14 cellular contexts compared by ENCODE assay signal in the genomic region with DNA sequence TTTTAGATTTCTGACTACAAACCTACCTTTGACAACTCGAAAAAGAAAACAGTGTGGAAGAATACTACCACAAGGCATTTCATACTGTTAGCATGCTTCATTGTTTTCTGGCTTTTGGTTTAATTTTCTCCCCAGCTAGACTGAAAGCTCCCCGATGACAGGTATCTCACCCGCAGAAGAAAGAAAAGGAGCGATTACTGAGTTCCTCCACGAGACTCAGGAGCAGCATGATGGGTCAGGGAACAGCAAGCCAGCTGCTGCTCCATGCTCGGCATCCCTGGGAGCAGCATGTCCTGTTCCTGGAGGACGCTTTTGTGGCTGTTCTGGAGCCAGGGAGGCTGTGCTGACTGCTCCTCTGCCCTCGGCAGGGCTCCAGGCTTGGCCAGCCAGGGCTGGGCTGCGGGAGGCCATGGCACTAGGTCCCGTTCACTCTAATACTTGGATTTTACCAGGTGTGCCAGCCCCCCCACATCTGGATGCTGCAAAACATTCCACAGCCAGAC.
A peak's percentile ranks its signal among the peaks of the same experiment; 100 is the strongest.
DNase-seq lines count a peak whose midpoint lies in the region; ATAC-seq and TF ChIP-seq lines count a peak whose summit lies in the region.
"Had no signal": no experiment of that assay in that cellular context is flagged by ENCODE, and none has a peak within 500 bp of the region (broad histone marks: within the 10 kb centered on the region; RNA-seq: fewer than 3 reads in every experiment).

No MANE protein-coding gene starts in this region.

- no peaks in the 10 kb centered on the region for H3K79me2 ChIP-seq in neural progenitor cell (ENCODE audit: low read depth)

- peak overlapping the region; percentile 80 to 93 (median 84) for H3K4me2 ChIP-seq in BLaER1 treated with 17β-estradiol and CSF1 and Interleukin-3, amounts not matched to agents 10 nM and 100 nM
- peak overlapping the region; percentile 42 for H3K4me2 ChIP-seq in neural progenitor cell

- POLR2A ChIA-PET in activated CD8-positive, alpha-beta T cell treated with anti-CD3 and anti-CD28 coated beads, Interleukin-2, amount 10 ng/mL, durations not matched to agents 7 days and 5 days (lab: Charles Lee) = no interaction called here

- H3K36me3 Mint-ChIP-seq in activated CD8-positive, alpha-beta T cell treated with anti-CD3 and anti-CD28 coated beads, Interleukin-2, amount 10 ng/mL, durations not matched to agents 7 days and 5 days (ENCODE audit: low read depth) = peaks cover 2% of the 10 kb centered on the region
- peaks cover 3% of the 10 kb centered on the region for H3K36me3 Mint-ChIP-seq in neural progenitor cell

- H3K27ac ChIP-seq in BLaER1 treated with 17β-estradiol and CSF1 and Interleukin-3, amounts not matched to agents 10 nM and 100 nM = peak overlapping the region in 6 of 11 experiments; percentile 15 to 37 (median 22); a peak in 5 of 22 replicates
- H3K27ac ChIP-seq in heart left ventricle = peak overlapping the region; percentile 20 to 86 (median 82)
- H3K27ac ChIP-seq in neural progenitor cell = no peak overlapping the region
- peak overlapping the region in 1 of 4 donors; percentile 8 for H3K27ac ChIP-seq in tibial nerve
- H3K27ac ChIP-seq: SK-N-MC had no signal

- peak overlapping the region in 9 of 11 experiments; percentile 16 to 63 (median 38); a peak in 14 of 22 replicates for H3K9ac ChIP-seq in BLaER1 treated with 17β-estradiol and CSF1 and Interleukin-3, amounts not matched to agents 10 nM and 100 nM
- H3K9ac ChIP-seq in neural progenitor cell = no peak overlapping the region

- TF ChIP-seq CTCF in heart left ventricle (IDR thresholded peaks at IDR 0.05) (no peak), neural progenitor cell (IDR thresholded peaks at IDR 0.05) (no peak), tibial nerve (IDR thresholded peaks at IDR 0.05) (no peak)

- no peak overlapping the region for H3K4me3 Mint-ChIP-seq in activated CD8-positive, alpha-beta T cell treated with anti-CD3 and anti-CD28 coated beads, Interleukin-2, amount 10 ng/mL, durations not matched to agents 7 days and 5 days
- no peak overlapping the region for H3K4me3 Mint-ChIP-seq in neural progenitor cell
- H3K4me3 Mint-ChIP-seq: activated CD4-positive, alpha-beta memory T cell treated with anti-CD3 and anti-CD28 coated beads for 36 hours had no signal

- TF ChIP-seq EP300 in tibial nerve (IDR thresholded peaks at IDR 0.05) = peak in 1 of 2 donors; percentile 24

- no peak for DNase-seq in activated CD8-positive, alpha-beta T cell treated with anti-CD3 and anti-CD28 coated beads, Interleukin-2, amount 10 ng/mL, durations not matched to agents 7 days and 5 days
- DNase-seq in heart left ventricle = peak in 1 of 5 donors; percentile 67
- DNase-seq in neural progenitor cell (ENCODE audit: low spot score) = no peak
- DNase-seq in tibial nerve (ENCODE audit: low spot score in 2 of 2) = no peak
- DNase-seq in DMS53 (lab: John Stamatoyannopoulos, UW) = no peak
- DNase-seq in SK-N-DZ (ENCODE audit: low spot score) = no peak
- DNase-seq: activated CD4-positive, alpha-beta memory T cell treated with anti-CD3 and anti-CD28 coated beads for 36 hours; activated effector memory CD4-positive, alpha-beta T cell treated with Interleukin-2 at 50 U/mL for 16 hours; NCI-H2227 treated with DMSO at 0.1 percent for 48 hours; retina; stimulated activated CD4-positive, alpha-beta T cell treated with anti-CD3 and anti-CD28 coated beads, Interleukin-4, amount 100 ng/mL, for 24 hours had no signal

- no peaks in the 10 kb centered on the region for H3K27me3 Mint-ChIP-seq in activated CD8-positive, alpha-beta T cell treated with anti-CD3 and anti-CD28 coated beads, Interleukin-2, amount 10 ng/mL, durations not matched to agents 7 days and 5 days (ENCODE audit: low read depth)
- H3K27me3 Mint-ChIP-seq in neural progenitor cell (ENCODE audit: insufficient read depth, low read depth) = peaks cover 28% of the 10 kb centered on the region
- H3K27me3 Mint-ChIP-seq: activated CD4-positive, alpha-beta memory T cell treated with anti-CD3 and anti-CD28 coated beads for 36 hours had no signal

- peaks cover 17% of the 10 kb centered on the region for H3K4me1 Mint-ChIP-seq in activated CD8-positive, alpha-beta T cell treated with anti-CD3 and anti-CD28 coated beads, Interleukin-2, amount 10 ng/mL, durations not matched to agents 7 days and 5 days (ENCODE audit: low read depth)
- peaks cover 51% of the 10 kb centered on the region for H3K4me1 Mint-ChIP-seq in neural progenitor cell

- H3K27ac Mint-ChIP-seq in activated CD8-positive, alpha-beta T cell treated with anti-CD3 and anti-CD28 coated beads, Interleukin-2, amount 10 ng/mL, durations not matched to agents 7 days and 5 days = peak overlapping the region; percentile 3
- H3K27ac Mint-ChIP-seq in neural progenitor cell = peak overlapping the region; percentile 8
- H3K27ac Mint-ChIP-seq: activated CD4-positive, alpha-beta memory T cell treated with anti-CD3 and anti-CD28 coated beads for 36 hours had no signal

- WGBS in heart left ventricle, 4 donors = 17 to 30% (median 24%) methylated on average over 10 of the region's 10 CpGs
- WGBS in tibial nerve, 2 donors = 42 to 52% methylated on average over 10 of the region's 10 CpGs

- H3K9me3 ChIP-seq in BLaER1 treated with 17β-estradiol and CSF1 and Interleukin-3, amounts not matched to agents 10 nM and 100 nM (replicated peaks in 1 of 11) = peaks cover 0 to 15% (median 11%) of the 10 kb centered on the region in 11 experiments; a peak in 18 of 22 replicates
- H3K9me3 ChIP-seq in heart left ventricle = no peaks in the 10 kb centered on the region
- no peaks in the 10 kb centered on the region for H3K9me3 ChIP-seq in neural progenitor cell (ENCODE audit: low read depth)
- H3K9me3 ChIP-seq in tibial nerve = no peaks in the 10 kb centered on the region

- CTCF ChIA-PET in activated CD8-positive, alpha-beta T cell treated with anti-CD3 and anti-CD28 coated beads, Interleukin-2, amount 10 ng/mL, durations not matched to agents 7 days and 5 days (lab: Charles Lee) = interaction anchor here (0.6 to 1.0 kb wide), 2 partner anchors 13 to 167 kb away, joined by 3 to 4 read pairs; no protein-coding TSS in a partner anchor

- peaks cover 0 to 5% (median 0%) of the 10 kb centered on the region in 11 experiments; a peak in 1 of 22 replicates for H3K36me3 ChIP-seq in BLaER1 treated with 17β-estradiol and CSF1 and Interleukin-3, amounts not matched to agents 10 nM and 100 nM
- H3K36me3 ChIP-seq in heart left ventricle = no peaks in the 10 kb centered on the region
- no peaks in the 10 kb centered on the region for H3K36me3 ChIP-seq in neural progenitor cell
- no peaks in the 10 kb centered on the region for H3K36me3 ChIP-seq in tibial nerve

- no peaks in the 10 kb centered on the region; a peak in 1 of 22 replicates for H4K20me1 ChIP-seq in BLaER1 treated with 17β-estradiol and CSF1 and Interleukin-3, amounts not matched to agents 10 nM and 100 nM
- H4K20me1 ChIP-seq in neural progenitor cell (ENCODE audit: low read depth) = no peaks in the 10 kb centered on the region

- peaks cover 37 to 52% (median 43%) of the 10 kb centered on the region in 10 experiments for H3K4me1 ChIP-seq in BLaER1 treated with 17β-estradiol and CSF1 and Interleukin-3, amounts not matched to agents 10 nM and 100 nM
- H3K4me1 ChIP-seq in heart left ventricle (peaks cover 4 to 41% (median 29%) of the 10 kb centered on the region in 12 donors), neural progenitor cell (peaks cover 32% of the 10 kb centered on the region), tibial nerve (peaks cover 0 to 30% (median 7%) of the 10 kb centered on the region in 4 donors)

- no peak for TF ChIP-seq POLR2A in heart left ventricle (IDR thresholded peaks at IDR 0.05)
- no peak for TF ChIP-seq POLR2A in tibial nerve (IDR thresholded peaks at IDR 0.05)

- ATAC-seq in activated CD8-positive, alpha-beta T cell treated with anti-CD3 and anti-CD28 coated beads, Interleukin-2, amount 10 ng/mL, durations not matched to agents 7 days and 5 days = no peak
- peak; percentile 44 to 79 (median 49) for ATAC-seq in heart left ventricle
- ATAC-seq in GM19397 (IDR thresholded peaks at IDR 0.05; ENCODE audit: unreplicated experiment) = no peak

- intact Hi-C loops in heart left ventricle (cut with DNase I) = no loop called here

- H2AFZ ChIP-seq in neural progenitor cell (replicated peaks) = peak overlapping the region; percentile 68

- H3K9me3 Mint-ChIP-seq in activated CD8-positive, alpha-beta T cell treated with anti-CD3 and anti-CD28 coated beads, Interleukin-2, amount 10 ng/mL, durations not matched to agents 7 days and 5 days (ENCODE audit: insufficient read depth) = no peaks in the 10 kb centered on the region
- peaks cover 7% of the 10 kb centered on the region for H3K9me3 Mint-ChIP-seq in neural progenitor cell
- H3K9me3 Mint-ChIP-seq: activated CD4-positive, alpha-beta memory T cell treated with anti-CD3 and anti-CD28 coated beads for 36 hours had no signal

- H3K27me3 ChIP-seq in BLaER1 treated with 17β-estradiol and CSF1 and Interleukin-3, amounts not matched to agents 10 nM and 100 nM = no peaks in the 10 kb centered on the region
- no peaks in the 10 kb centered on the region for H3K27me3 ChIP-seq in heart left ventricle
- H3K27me3 ChIP-seq in neural progenitor cell = no peaks in the 10 kb centered on the region
- no peaks in the 10 kb centered on the region for H3K27me3 ChIP-seq in tibial nerve

- peaks cover 25% of the 10 kb centered on the region for H3F3A ChIP-seq in neural progenitor cell (ENCODE audit: low read depth)

- peak overlapping the region in 2 of 10 experiments; percentile 16 to 21; a peak in 2 of 20 replicates for H3K4me3 ChIP-seq in BLaER1 treated with 17β-estradiol and CSF1 and Interleukin-3, amounts not matched to agents 10 nM and 100 nM
- no peak overlapping the region for H3K4me3 ChIP-seq in heart left ventricle
- no peak overlapping the region for H3K4me3 ChIP-seq in neural progenitor cell
- no peak overlapping the region for H3K4me3 ChIP-seq in tibial nerve
- H3K4me3 ChIP-seq: SK-N-MC had no signal

Comparison
In these comparisons a context has a peak if more than half of its experiments do, and no peak if none do; other contexts are left out.
1. ATAC-seq: peak in heart left ventricle (4 of 4); none in activated CD8-positive, alpha-beta T cell treated with anti-CD3 and anti-CD28 coated beads, Interleukin-2, amount 10 ng/mL, durations not matched to agents 7 days and 5 days (single experiment) and GM19397 (single experiment).